In the genomic region with DNA sequence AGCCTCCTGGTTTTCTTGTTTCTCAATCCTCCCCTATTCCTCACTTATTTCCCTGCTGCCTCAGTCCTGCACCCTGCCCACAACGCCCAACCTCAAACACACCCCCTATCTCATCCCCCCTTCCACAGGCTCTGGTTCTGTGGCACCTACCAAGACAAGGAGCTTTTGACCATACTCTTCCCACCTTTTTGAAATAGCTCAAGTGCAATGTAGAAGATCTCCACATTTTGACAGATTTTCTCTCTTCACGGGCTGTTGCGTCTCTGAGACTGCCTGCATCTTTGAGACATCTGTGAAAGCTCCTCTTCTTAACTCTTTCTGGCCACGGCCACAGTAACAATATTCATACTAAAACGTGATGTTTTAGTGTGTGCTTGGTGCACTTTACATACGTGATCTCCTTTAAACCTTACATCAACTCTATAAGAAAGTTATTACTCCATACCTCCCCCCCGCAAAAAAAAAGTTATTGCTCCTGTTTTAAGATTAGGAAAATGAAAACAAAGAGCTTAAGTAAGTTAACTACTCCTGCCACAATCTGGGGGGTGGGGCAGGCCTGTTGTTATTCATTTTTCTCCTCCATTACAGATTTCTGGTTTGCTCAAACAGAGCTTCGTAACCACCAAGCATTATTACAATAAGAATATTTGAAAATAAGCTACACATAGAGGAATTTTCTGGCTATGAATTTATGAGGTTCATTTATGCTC, we compare ENCODE assay signal across 9 cellular contexts. TPM values are rescaled to one million over a fixed set of nuclear protein-coding genes. Genes with fewer than 3 reads are reported as not detected.
DNase-seq lines count a peak whose midpoint lies in the region; ATAC-seq and TF ChIP-seq lines count a peak whose summit lies in the region.
"Had no signal": no experiment of that assay in that cellular context is flagged by ENCODE, and none has a peak within 500 bp of the region (broad histone marks: within the 10 kb centered on the region; RNA-seq: fewer than 3 reads in every experiment).

No MANE protein-coding gene starts in this region.

- no peaks in the 10 kb centered on the region for H3K9me3 ChIP-seq in WERI-Rb-1 (ENCODE audit: severe bottlenecking)
- H3K9me3 ChIP-seq in left lung: no peaks in the 10 kb centered on the region

- DNase-seq in stimulated activated naive CD8-positive, alpha-beta T cell treated with anti-CD3 and anti-CD28 coated beads, Interleukin-15, Interleukin-2, amounts not matched to agents 100 U/mL and 50 U/mL, for 24 hours: no peak
- DNase-seq in WERI-Rb-1 (peak; percentile 40), immature natural killer cell (no peak), left lung (no peak), nucleus accumbens (lab: John Stamatoyannopoulos, UW) (no peak), NCI-H345 treated with DMSO at 0.1 percent for 48 hours (lab: John Stamatoyannopoulos, UW; ENCODE audit: unreplicated experiment) (no peak)
- DNase-seq: NCI-H2171 treated with DMSO at 0.1 percent for 48 hours had no signal

- peak overlapping the region; percentile 88 for H3K4me3 Mint-ChIP-seq in stimulated activated naive CD8-positive, alpha-beta T cell treated with anti-CD3 and anti-CD28 coated beads, Interleukin-15, Interleukin-2, amounts not matched to agents 100 ng/mL and 50 ng/mL, for 24 hours
- H3K4me3 Mint-ChIP-seq in immature natural killer cell: peak overlapping the region; percentile 69 to 95 (median 94)

- H3K27ac Mint-ChIP-seq in stimulated activated naive CD8-positive, alpha-beta T cell treated with anti-CD3 and anti-CD28 coated beads, Interleukin-15, Interleukin-2, amounts not matched to agents 100 ng/mL and 50 ng/mL, for 24 hours: peak overlapping the region; percentile 95
- peak overlapping the region; percentile 90 to 100 (median 98) for H3K27ac Mint-ChIP-seq in immature natural killer cell

- H3K27me3 Mint-ChIP-seq in stimulated activated naive CD8-positive, alpha-beta T cell treated with anti-CD3 and anti-CD28 coated beads, Interleukin-15, Interleukin-2, amounts not matched to agents 100 ng/mL and 50 ng/mL, for 24 hours: no peaks in the 10 kb centered on the region
- H3K27me3 Mint-ChIP-seq in immature natural killer cell (ENCODE audit: low read depth in 3 of 3): peaks cover 20 to 24% (median 21%) of the 10 kb centered on the region in 3 donors

- TF ChIP-seq CTCF in WERI-Rb-1 (IDR thresholded peaks at IDR 0.05; ENCODE audit: low read depth, low read length): no peak
- no peak for TF ChIP-seq CTCF in left lung (IDR thresholded peaks at IDR 0.05)

- peaks cover 56% of the 10 kb centered on the region for H3K4me1 Mint-ChIP-seq in stimulated activated naive CD8-positive, alpha-beta T cell treated with anti-CD3 and anti-CD28 coated beads, Interleukin-15, Interleukin-2, amounts not matched to agents 100 ng/mL and 50 ng/mL, for 24 hours (ENCODE audit: low read depth)
- peaks cover 37 to 40% of the 10 kb centered on the region in 2 donors for H3K4me1 Mint-ChIP-seq in immature natural killer cell

- H3K27me3 ChIP-seq in WERI-Rb-1 (ENCODE audit: insufficient read depth, low read depth, severe bottlenecking) (no peaks in the 10 kb centered on the region), left lung (no peaks in the 10 kb centered on the region)

- H3K4me3 ChIP-seq in WERI-Rb-1 (ENCODE audit: low read depth, low read length): peak overlapping the region; percentile 70
- H3K4me3 ChIP-seq in left lung: peak overlapping the region in 1 of 2 donors; percentile 89

- H3K4me1 ChIP-seq in left lung: peaks cover 6 to 26% of the 10 kb centered on the region in 2 donors

- H3K36me3 Mint-ChIP-seq in stimulated activated naive CD8-positive, alpha-beta T cell treated with anti-CD3 and anti-CD28 coated beads, Interleukin-15, Interleukin-2, amounts not matched to agents 100 ng/mL and 50 ng/mL, for 24 hours (ENCODE audit: low read depth): peaks cover 33% of the 10 kb centered on the region
- peaks cover 0 to 7% (median 2%) of the 10 kb centered on the region in 3 donors for H3K36me3 Mint-ChIP-seq in immature natural killer cell

- H3K36me3 ChIP-seq in WERI-Rb-1: peaks cover 28% of the 10 kb centered on the region
- H3K36me3 ChIP-seq in left lung: no peaks in the 10 kb centered on the region

- peak overlapping the region; percentile 89 for H3K27ac ChIP-seq in WERI-Rb-1
- H3K27ac ChIP-seq in left lung: no peak overlapping the region

- intact Hi-C loops in left lung (cut with DNase I): no loop called here

- no peaks in the 10 kb centered on the region for H3K9me3 Mint-ChIP-seq in stimulated activated naive CD8-positive, alpha-beta T cell treated with anti-CD3 and anti-CD28 coated beads, Interleukin-15, Interleukin-2, amounts not matched to agents 100 ng/mL and 50 ng/mL, for 24 hours
- peaks cover 0 to 2% (median 0%) of the 10 kb centered on the region in 6 donors for H3K9me3 Mint-ChIP-seq in immature natural killer cell

- ATAC-seq in stimulated activated naive CD8-positive, alpha-beta T cell treated with anti-CD3 and anti-CD28 coated beads, Interleukin-15, Interleukin-2, amounts not matched to agents 100 U/mL and 50 U/mL, for 24 hours: no peak
- ATAC-seq in left lung (no peak), HG03159 (IDR thresholded peaks at IDR 0.05; ENCODE audit: unreplicated experiment) (no peak)

RNA-seq across cellular contexts. Expression of a gene that starts 1.8 kb away (rescaled TPM):
- 100 to 1,000 TPM in 2 of 3 donors, 10 to 100 TPM in 1; 92.1 to 162 (median 125) TPM for polyA plus RNA-seq in immature natural killer cell
- 100 to 1,000 TPM; 130 to 174 TPM for total RNA-seq in left lung
